In the genomic region with DNA sequence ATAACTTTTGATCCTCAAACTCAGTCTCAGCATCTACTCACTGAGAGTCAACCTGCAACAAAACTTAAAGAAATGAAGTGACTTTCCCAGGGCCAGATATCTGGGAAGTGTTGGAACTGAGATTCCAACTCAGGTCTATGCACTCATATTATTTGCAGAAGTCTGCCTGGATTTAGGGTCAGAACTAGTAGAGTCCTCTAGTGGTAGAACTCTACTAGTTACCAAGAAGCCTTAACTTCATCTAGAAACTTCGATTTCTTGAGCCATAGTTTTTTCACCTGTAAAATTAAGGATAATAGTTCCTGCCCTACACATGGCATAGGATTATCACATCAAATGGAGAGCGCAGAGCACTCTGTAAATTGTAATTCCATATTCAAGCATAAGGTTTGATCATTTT, we compare ENCODE assay signal across 11 cellular contexts. TPM values are rescaled to one million over a fixed set of nuclear protein-coding genes. Genes with fewer than 3 reads are reported as not detected.
DNase-seq lines count a peak whose midpoint lies in the region; ATAC-seq, FAIRE-seq and TF ChIP-seq lines count a peak whose summit lies in the region.
"Had no signal": no experiment of that assay in that cellular context is flagged by ENCODE, and none has a peak within 500 bp of the region (broad histone marks: within the 10 kb centered on the region; RNA-seq: fewer than 3 reads in every experiment).

No MANE protein-coding gene starts in this region.

- H3K4me3 Mint-ChIP-seq in CD4-positive, CD25-positive, alpha-beta regulatory T cell, result no peak overlapping the region
- H3K4me3 Mint-ChIP-seq in mesothelial cell of epicardium, result no peak overlapping the region

- H3K4me2 ChIP-seq in GM12878 (ENCODE audit: control insufficient read depth, insufficient read depth), result no peak overlapping the region

- no peaks in the 10 kb centered on the region for H3K9me3 Mint-ChIP-seq in CD4-positive, CD25-positive, alpha-beta regulatory T cell
- H3K9me3 Mint-ChIP-seq in mesothelial cell of epicardium, result no peaks in the 10 kb centered on the region

- H3K27ac Mint-ChIP-seq in CD4-positive, CD25-positive, alpha-beta regulatory T cell, result no peak overlapping the region
- H3K27ac Mint-ChIP-seq in mesothelial cell of epicardium, result no peak overlapping the region

- H3K4me1 ChIP-seq in CD4-positive, CD25-positive, alpha-beta regulatory T cell (ENCODE audit: control insufficient read depth, insufficient read depth, low read length, poor library complexity, severe bottlenecking), result no peaks in the 10 kb centered on the region
- H3K4me1 ChIP-seq in GM12878 (ENCODE audit: control insufficient read depth, insufficient read depth, low read length), result peaks cover 3% of the 10 kb centered on the region; the same call in 1 of the 2 replicates
- H3K4me1 ChIP-seq in liver (ENCODE audit: control insufficient read depth in 4 of 4, insufficient read depth in 4 of 4, low read length in 3 of 4), result peaks cover 0 to 3% (median 1%) of the 10 kb centered on the region in 4 donors
- H3K4me1 ChIP-seq in mucosa of descending colon (ENCODE audit: low read depth), result no peaks in the 10 kb centered on the region

- no peaks in the 10 kb centered on the region for H4K20me1 ChIP-seq in GM12878 (ENCODE audit: control insufficient read depth, insufficient read depth)

- 67% methylated on average over 2 of the region's 2 CpGs for WGBS in GM12878 (ENCODE audit: insufficient coverage, insufficient replicate concordance, low lambda C conversion rate, missing lambda C conversion rate)
- WGBS in liver, result 73% methylated on average over 2 of the region's 2 CpGs

- in situ Hi-C loops in GM12878 (cut with MboI), result no loop called here

- no peak overlapping the region for H3K4me3 ChIP-seq in CD4-positive, CD25-positive, alpha-beta regulatory T cell (ENCODE audit: low read depth, low read length)
- H3K4me3 ChIP-seq in GM12878, result no peak overlapping the region
- no peak overlapping the region for H3K4me3 ChIP-seq in liver (ENCODE audit: low read depth in 1 of 3, low read length in 3 of 3)
- H3K4me3 ChIP-seq in mucosa of descending colon, result no peak overlapping the region
- H3K4me3 ChIP-seq: thyroid gland had no signal

- no peak overlapping the region for H3K27ac ChIP-seq in CD4-positive, CD25-positive, alpha-beta regulatory T cell (ENCODE audit: insufficient read depth, low read length, poor library complexity, severe bottlenecking)
- no peak overlapping the region for H3K27ac ChIP-seq in GM12878 (ENCODE audit: control insufficient read depth, insufficient read depth)
- no peak overlapping the region for H3K27ac ChIP-seq in liver (ENCODE audit: low read depth in 1 of 2, low read length in 2 of 2)

- H3K27me3 ChIP-seq in CD4-positive, CD25-positive, alpha-beta regulatory T cell (ENCODE audit: control insufficient read depth, insufficient read depth, low read length), result peaks cover 26% of the 10 kb centered on the region
- no peaks in the 10 kb centered on the region; a peak in 1 of 4 replicates for H3K27me3 ChIP-seq in GM12878 (replicated peaks in 1 of 2; ENCODE audit: control insufficient read depth in 2 of 2, insufficient read depth in 2 of 2, low read length in 1 of 2)
- H3K27me3 ChIP-seq in liver (ENCODE audit: control insufficient read depth in 4 of 4, insufficient read depth in 4 of 4, low read length in 3 of 4), result no peaks in the 10 kb centered on the region
- H3K27me3 ChIP-seq: thyroid gland had no signal

- peak in 2 of 3 donors; percentile 9 to 23 for DNase-seq in CD4-positive, CD25-positive, alpha-beta regulatory T cell
- DNase-seq in GM12878 (ENCODE audit: low read depth, low spot score) (no peak), mucosa of descending colon (no peak), mesothelial cell of epicardium (ENCODE audit: low spot score in 2 of 2, unreplicated experiment in 2 of 2) (no peak), NCI-H226 (no peak)
- DNase-seq in activated CD4-positive, alpha-beta T cell treated with anti-CD3 and anti-CD28 coated beads, Interleukin-2, amount 50 U/mL, for 48 hours, result no peak
- DNase-seq: activated CD4-positive, CD25-positive, alpha-beta regulatory T cell; NCI-H187 treated with DMSO at 0.1 percent for 48 hours; thyroid gland had no signal

- intact Hi-C loops in GM12878 (cut with micrococcal nuclease; ENCODE audit: unreplicated experiment), result loop anchor here (5.0 to 10.0 kb wide), 3 partner anchors 80 to 162 kb away; a partner anchor contains a TSS
- intact Hi-C loops in mucosa of descending colon (cut with DNase I, micrococcal nuclease), result no loop called here

- TF ChIP-seq POLR2A in GM12878 (IDR thresholded peaks at IDR 0.05; ENCODE audit: low read depth, low read length), result no peak

- H3K9ac ChIP-seq in GM12878 (ENCODE audit: control insufficient read depth, insufficient read depth, low read length) (no peak overlapping the region), liver (ENCODE audit: low read depth in 1 of 2, low read length in 2 of 2) (no peak overlapping the region)

- no peaks in the 10 kb centered on the region for H3K36me3 ChIP-seq in CD4-positive, CD25-positive, alpha-beta regulatory T cell (ENCODE audit: control insufficient read depth, insufficient read depth, low read length)
- H3K36me3 ChIP-seq in GM12878 (ENCODE audit: control insufficient read depth in 2 of 2, insufficient read depth in 2 of 2, low read length in 1 of 2) (no peaks in the 10 kb centered on the region), liver (ENCODE audit: control insufficient read depth in 4 of 4, insufficient read depth in 3 of 4, low read depth in 1 of 4, low read length in 3 of 4) (no peaks in the 10 kb centered on the region), mucosa of descending colon (ENCODE audit: low read depth) (no peaks in the 10 kb centered on the region)
- H3K36me3 ChIP-seq: thyroid gland had no signal

- peaks cover 0 to 5% (median 2%) of the 10 kb centered on the region in 4 donors for H3K4me1 Mint-ChIP-seq in CD4-positive, CD25-positive, alpha-beta regulatory T cell
- peaks cover 4% of the 10 kb centered on the region for H3K4me1 Mint-ChIP-seq in mesothelial cell of epicardium

- H3K9me3 ChIP-seq in CD4-positive, CD25-positive, alpha-beta regulatory T cell (ENCODE audit: control insufficient read depth in 2 of 2, low read length in 2 of 2), result no peaks in the 10 kb centered on the region
- H3K9me3 ChIP-seq in GM12878 (replicated peaks; ENCODE audit: control insufficient read depth, insufficient read depth, low read length) (no peaks in the 10 kb centered on the region; the same call in 1 of the 3 replicates), liver (ENCODE audit: control insufficient read depth in 4 of 4, low read length in 3 of 4) (no peaks in the 10 kb centered on the region), mucosa of descending colon (no peaks in the 10 kb centered on the region)
- H3K9me3 ChIP-seq: thyroid gland had no signal

- ATAC-seq in CD4-positive, CD25-positive, alpha-beta regulatory T cell (ENCODE audit: low read depth in 2 of 2), result no peak
- ATAC-seq in GM12878 (peak; percentile 49), mucosa of descending colon (no peak)

- BruUV-seq in GM12878 (replicated peaks; lab: Mats Ljungman, UMichigan), result no TSS peak

- peak in 1 of 3 experiments; percentile 22; a peak in 2 of 6 replicates for TF ChIP-seq CTCF in GM12878 (IDR thresholded peaks at IDR 0.05 in 2 of 3, conservative IDR thresholded peaks at IDR 0.05 in 1 of 3; ENCODE audit: control insufficient read depth in 2 of 3, extremely low read depth in 1 of 3, insufficient read depth in 1 of 3, low read depth in 3 of 3, low read length in 3 of 3)
- peak; percentile 55 for TF ChIP-seq CTCF in liver (IDR thresholded peaks at IDR 0.05; ENCODE audit: low read depth, low read length, missing input control)
- TF ChIP-seq CTCF in mucosa of descending colon (IDR thresholded peaks at IDR 0.05), result no peak
- no peak for TF ChIP-seq CTCF in mesothelial cell of epicardium (IDR thresholded peaks at IDR 0.05; ENCODE audit: unreplicated experiment)

- POLR2A ChIA-PET in GM12878 (lab: Charles Lee), result interaction anchor here (0.8 to 1.1 kb wide), 3 partner anchors 11 to 103 kb away, joined by 3 read pairs; no protein-coding TSS in a partner anchor

- CTCF ChIA-PET in GM12878 (lab: Yijun Ruan, JAX), result interaction anchor here (0.9 to 1.3 kb wide), 9 partner anchors 12 to 111 kb away, joined by 3 to 14 read pairs (median 4); no protein-coding TSS in a partner anchor

- no peaks in the 10 kb centered on the region for H3K79me2 ChIP-seq in GM12878 (ENCODE audit: control insufficient read depth, insufficient read depth, low read length)

- TF ChIP-seq EP300 in Ishikawa (IDR thresholded peaks at IDR 0.05; ENCODE audit: borderline replicate concordance), result no peak
- TF ChIP-seq EP300 in GM12878 (IDR thresholded peaks at IDR 0.05; ENCODE audit: borderline replicate concordance in 1 of 2, control insufficient read depth in 1 of 2, low read depth in 2 of 2, low read length in 2 of 2), result no peak

- TF ChIP-seq RAD21 in Ishikawa (IDR thresholded peaks at IDR 0.05; ENCODE audit: low read depth) (peak; percentile 41; the same call in 1 of the 2 replicates), GM12878 (IDR thresholded peaks at IDR 0.05; ENCODE audit: insufficient read depth, low read depth, low read length) (no peak), liver (IDR thresholded peaks at IDR 0.05) (peak; percentile 79 to 80)

- SMC1A ChIA-PET in GM12878 (lab: Charles Lee; ENCODE audit: uncharacterized antibody, unreplicated experiment), result interaction anchor here (0.6 to 1.6 kb wide), 19 partner anchors 9 to 1263 kb away, joined by 3 to 10 read pairs (median 4); a partner anchor contains a TSS

- H2AFZ ChIP-seq in GM12878 (ENCODE audit: control insufficient read depth, low read depth, low read length), result no peak overlapping the region

- RAD21 ChIA-PET in GM12878 (lab: Charles Lee; ENCODE audit: unreplicated experiment), result interaction anchor here (0.9 to 1.4 kb wide), 12 partner anchors 7 to 937 kb away, joined by 3 to 16 read pairs (median 4); a partner anchor contains a TSS

- H3K27me3 Mint-ChIP-seq in CD4-positive, CD25-positive, alpha-beta regulatory T cell, result peaks cover 67% of the 10 kb centered on the region
- H3K27me3 Mint-ChIP-seq in mesothelial cell of epicardium (ENCODE audit: low read depth), result peaks cover 51% of the 10 kb centered on the region

- no peak for FAIRE-seq in GM12878 (lab: Jason Lieb, UNC)

- H3K36me3 Mint-ChIP-seq in CD4-positive, CD25-positive, alpha-beta regulatory T cell, result no peaks in the 10 kb centered on the region
- no peaks in the 10 kb centered on the region for H3K36me3 Mint-ChIP-seq in mesothelial cell of epicardium

RNA-seq across cellular contexts. Expression of a gene that starts 23.4 kb away (rescaled TPM):
- total RNA-seq in CD4-positive, CD25-positive, alpha-beta regulatory T cell, result not detected
- under 1 TPM in 1 of 4 donors, not detected in 3; 0.15 TPM for polyA plus RNA-seq in CD4-positive, CD25-positive, alpha-beta regulatory T cell
- not detected in 2 replicates for total RNA-seq in GM12878 (2013; cell fraction: nucleolus; rRNA removed)
- total RNA-seq in GM12878 (2014; rRNA removed) (not detected in 2 replicates), GM12878 (2014; rRNA removed; fragmentation: Illumina TruSeq; extraction: Trizol) (not detected in 2 replicates), GM12878 (2021) (not detected in 2 replicates), liver (not detected), mucosa of descending colon (1 to 10 TPM; 2.0 to 4.2 (median 2.4) TPM), mesothelial cell of epicardium (not detected in 3 replicates)
- not detected for polyA plus RNA-seq in GM12878 (2011; ENCODE audit: low read depth)
- polyA plus RNA-seq in GM12878 (2011; rRNA removed) (not detected in 2 replicates), GM12878 (2014; fragmentation: Illumina TruSeq; extraction: Trizol) (not detected in 2 replicates), GM12878 (2014; fragmentation: Nextera tagmentation; extraction: Ambion mirVana) (not detected), GM12878 (2014; rRNA removed) (not detected in 2 replicates), GM12878 (2016; fragmentation: Nextera tagmentation; extraction: Ambion mirVana) (not detected), liver (not detected)
- not detected in 2 replicates for polyA plus RNA-seq in GM12878 (2011; cell fraction: cytosol; rRNA removed)
- not detected in 2 replicates for polyA plus RNA-seq in GM12878 (2011; cell fraction: nucleus; rRNA removed)
- polyA plus RNA-seq in GM12878 (2012), result not detected in 2 replicates
- polyA minus RNA-seq in GM12878 (2011; rRNA and poly(A)+ RNA removed), result not detected in 2 replicates
- polyA minus RNA-seq in GM12878 (2011; cell fraction: cytosol; rRNA and poly(A)+ RNA removed), result not detected in 2 replicates
- not detected in 2 replicates for polyA minus RNA-seq in GM12878 (2011; cell fraction: nucleus; rRNA and poly(A)+ RNA removed)
- total RNA-seq: thyroid gland had no signal

RNA-seq across cellular contexts. Expression of a gene that starts 28.2 kb away (rescaled TPM):
- total RNA-seq in CD4-positive, CD25-positive, alpha-beta regulatory T cell, result not detected
- not detected for polyA plus RNA-seq in CD4-positive, CD25-positive, alpha-beta regulatory T cell
- not detected in 2 replicates for total RNA-seq in GM12878 (2013; cell fraction: nucleolus; rRNA removed)
- not detected in 2 replicates for total RNA-seq in GM12878 (2014; rRNA removed)
- total RNA-seq in GM12878 (2014; rRNA removed; fragmentation: Illumina TruSeq; extraction: Trizol), result not detected in 2 replicates
- not detected in 2 replicates for total RNA-seq in GM12878 (2021)
- not detected for polyA plus RNA-seq in GM12878 (2011; ENCODE audit: low read depth)
- not detected in 2 replicates for polyA plus RNA-seq in GM12878 (2011; rRNA removed)
- 0.04 TPM in 1 of 2 replicates, not detected in the other for polyA plus RNA-seq in GM12878 (2011; cell fraction: cytosol; rRNA removed)
- not detected in 2 replicates for polyA plus RNA-seq in GM12878 (2011; cell fraction: nucleus; rRNA removed)
- not detected in 2 replicates for polyA plus RNA-seq in GM12878 (2012)
- not detected in 2 replicates for polyA plus RNA-seq in GM12878 (2014; fragmentation: Illumina TruSeq; extraction: Trizol)
- polyA plus RNA-seq in GM12878 (2014; fragmentation: Nextera tagmentation; extraction: Ambion mirVana), result not detected
- polyA plus RNA-seq in GM12878 (2014; rRNA removed), result not detected in 2 replicates
- not detected for polyA plus RNA-seq in GM12878 (2016; fragmentation: Nextera tagmentation; extraction: Ambion mirVana)
- not detected in 2 replicates for polyA minus RNA-seq in GM12878 (2011; rRNA and poly(A)+ RNA removed)
- not detected in 2 replicates for polyA minus RNA-seq in GM12878 (2011; cell fraction: cytosol; rRNA and poly(A)+ RNA removed)
- polyA minus RNA-seq in GM12878 (2011; cell fraction: nucleus; rRNA and poly(A)+ RNA removed), result not detected in 2 replicates
- total RNA-seq in liver, result not detected
- not detected for polyA plus RNA-seq in liver
- total RNA-seq in mucosa of descending colon, result not detected
- total RNA-seq in mesothelial cell of epicardium, result not detected in 3 replicates
- total RNA-seq: thyroid gland had no signal

RNA-seq across cellular contexts. Expression of a gene that starts 45.1 kb away (rescaled TPM):
- total RNA-seq in CD4-positive, CD25-positive, alpha-beta regulatory T cell, result not detected
- polyA plus RNA-seq in CD4-positive, CD25-positive, alpha-beta regulatory T cell, result not detected
- total RNA-seq in GM12878 (2013; cell fraction: nucleolus; rRNA removed), result not detected in 2 replicates
- not detected in 2 replicates for total RNA-seq in GM12878 (2014; rRNA removed)
- not detected in 2 replicates for total RNA-seq in GM12878 (2014; rRNA removed; fragmentation: Illumina TruSeq; extraction: Trizol)
- total RNA-seq in GM12878 (2021), result not detected in 2 replicates
- polyA plus RNA-seq in GM12878 (2011; ENCODE audit: low read depth), result not detected
- not detected in 2 replicates for polyA plus RNA-seq in GM12878 (2011; rRNA removed)
- not detected in 2 replicates for polyA plus RNA-seq in GM12878 (2011; cell fraction: cytosol; rRNA removed)
- not detected in 2 replicates for polyA plus RNA-seq in GM12878 (2011; cell fraction: nucleus; rRNA removed)
- not detected in 2 replicates for polyA plus RNA-seq in GM12878 (2012)
- not detected in 2 replicates for polyA plus RNA-seq in GM12878 (2014; fragmentation: Illumina TruSeq; extraction: Trizol)
- polyA plus RNA-seq in GM12878 (2014; fragmentation: Nextera tagmentation; extraction: Ambion mirVana), result not detected
- polyA plus RNA-seq in GM12878 (2014; rRNA removed), result not detected in 2 replicates
- polyA plus RNA-seq in GM12878 (2016; fragmentation: Nextera tagmentation; extraction: Ambion mirVana), result not detected
- polyA minus RNA-seq in GM12878 (2011; rRNA and poly(A)+ RNA removed), result not detected in 2 replicates
- polyA minus RNA-seq in GM12878 (2011; cell fraction: cytosol; rRNA and poly(A)+ RNA removed), result not detected in 2 replicates
- not detected in 2 replicates for polyA minus RNA-seq in GM12878 (2011; cell fraction: nucleus; rRNA and poly(A)+ RNA removed)
- not detected for total RNA-seq in liver
- not detected for polyA plus RNA-seq in liver
- not detected for total RNA-seq in mucosa of descending colon
- total RNA-seq in mesothelial cell of epicardium, result not detected in 3 replicates
- total RNA-seq: thyroid gland had no signal

RNA-seq across cellular contexts. Expression of a gene that starts 55.4 kb away (rescaled TPM):
- not detected for total RNA-seq in CD4-positive, CD25-positive, alpha-beta regulatory T cell
- not detected for polyA plus RNA-seq in CD4-positive, CD25-positive, alpha-beta regulatory T cell
- not detected in 2 replicates for total RNA-seq in GM12878 (2013; cell fraction: nucleolus; rRNA removed)
- not detected in 2 replicates for total RNA-seq in GM12878 (2014; rRNA removed)
- not detected in 2 replicates for total RNA-seq in GM12878 (2014; rRNA removed; fragmentation: Illumina TruSeq; extraction: Trizol)
- not detected in 2 replicates for total RNA-seq in GM12878 (2021)
- polyA plus RNA-seq in GM12878 (2011; ENCODE audit: low read depth), result not detected
- polyA plus RNA-seq in GM12878 (2011; rRNA removed), result 0.20 TPM in 1 of 2 replicates, not detected in the other
- polyA plus RNA-seq in GM12878 (2011; cell fraction: cytosol; rRNA removed), result not detected in 2 replicates
- 0.13 TPM in 1 of 2 replicates, not detected in the other for polyA plus RNA-seq in GM12878 (2011; cell fraction: nucleus; rRNA removed)
- polyA plus RNA-seq in GM12878 (2012), result not detected in 2 replicates
- not detected in 2 replicates for polyA plus RNA-seq in GM12878 (2014; fragmentation: Illumina TruSeq; extraction: Trizol)
- not detected for polyA plus RNA-seq in GM12878 (2014; fragmentation: Nextera tagmentation; extraction: Ambion mirVana)
- polyA plus RNA-seq in GM12878 (2014; rRNA removed), result not detected in 2 replicates
- not detected for polyA plus RNA-seq in GM12878 (2016; fragmentation: Nextera tagmentation; extraction: Ambion mirVana)
- not detected in 2 replicates for polyA minus RNA-seq in GM12878 (2011; rRNA and poly(A)+ RNA removed)
- polyA minus RNA-seq in GM12878 (2011; cell fraction: cytosol; rRNA and poly(A)+ RNA removed), result not detected in 2 replicates
- polyA minus RNA-seq in GM12878 (2011; cell fraction: nucleus; rRNA and poly(A)+ RNA removed), result not detected in 2 replicates
- total RNA-seq in liver, result not detected
- polyA plus RNA-seq in liver, result not detected
- not detected for total RNA-seq in mucosa of descending colon
- not detected in 3 replicates for total RNA-seq in mesothelial cell of epicardium
- total RNA-seq: thyroid gland had no signal

Comparison
In these comparisons a context has a peak if more than half of its experiments do, and no peak if none do; other contexts are left out.
1. DNase-seq: peak in CD4-positive, CD25-positive, alpha-beta regulatory T cell (2 of 3); none in GM12878 (single experiment), mucosa of descending colon (0 of 3), activated CD4-positive, alpha-beta T cell treated with anti-CD3 and anti-CD28 coated beads, Interleukin-2, amount 50 U/mL, for 48 hours (0 of 2), mesothelial cell of epicardium (0 of 2) and NCI-H226 (single experiment).